In genomic region chr2:190575263-190575662, GRCh38 we compare ENCODE assay signal across 19 cellular contexts.
DNase-seq lines count a peak whose midpoint lies in the region; ATAC-seq lines count a peak whose summit lies in the region.
"Had no signal": no experiment of that assay in that cellular context is flagged by ENCODE, and none has a peak within 500 bp of the region (broad histone marks: within the 10 kb centered on the region; RNA-seq: fewer than 3 reads in every experiment).

No MANE protein-coding gene starts in this region.

- ATAC-seq in effector memory CD8-positive, alpha-beta T cell (replicated peaks) = peak; percentile 54
- no peak for ATAC-seq in GM21381 (IDR thresholded peaks at IDR 0.05; ENCODE audit: unreplicated experiment)
- ATAC-seq: HCT116 had no signal

- no peaks in the 10 kb centered on the region for H3K36me3 Mint-ChIP-seq in activated naive CD4-positive, alpha-beta T cell treated with anti-CD3 and anti-CD28 coated beads, Interleukin-2, amount 50 U/mL, for 24 hours
- H3K36me3 Mint-ChIP-seq in activated naive CD4-positive, alpha-beta T cell treated with anti-CD3 and anti-CD28 coated beads, Interleukin-2, amount 10 ng/mL, durations not matched to agents 7 days and 5 days = no peaks in the 10 kb centered on the region
- H3K36me3 Mint-ChIP-seq in effector memory CD8-positive, alpha-beta T cell (ENCODE audit: insufficient read depth) = no peaks in the 10 kb centered on the region

- no peaks in the 10 kb centered on the region for H3K36me3 ChIP-seq in rectal smooth muscle tissue (ENCODE audit: control insufficient read depth, insufficient read depth, low read length)

- peak overlapping the region; percentile 18 for H3K27ac ChIP-seq in rectal smooth muscle tissue (ENCODE audit: low read depth, low read length)

- H3K27me3 Mint-ChIP-seq in activated naive CD4-positive, alpha-beta T cell treated with anti-CD3 and anti-CD28 coated beads, Interleukin-2, amount 50 U/mL, for 24 hours = no peaks in the 10 kb centered on the region
- H3K27me3 Mint-ChIP-seq in activated naive CD4-positive, alpha-beta T cell treated with anti-CD3 and anti-CD28 coated beads, Interleukin-2, amount 10 ng/mL, durations not matched to agents 7 days and 5 days = no peaks in the 10 kb centered on the region
- H3K27me3 Mint-ChIP-seq in effector memory CD8-positive, alpha-beta T cell = no peaks in the 10 kb centered on the region

- H3K9me3 Mint-ChIP-seq in activated naive CD4-positive, alpha-beta T cell treated with anti-CD3 and anti-CD28 coated beads, Interleukin-2, amount 50 U/mL, for 24 hours = no peaks in the 10 kb centered on the region
- no peaks in the 10 kb centered on the region for H3K9me3 Mint-ChIP-seq in activated naive CD4-positive, alpha-beta T cell treated with anti-CD3 and anti-CD28 coated beads, Interleukin-2, amount 10 ng/mL, durations not matched to agents 7 days and 5 days
- no peaks in the 10 kb centered on the region for H3K9me3 Mint-ChIP-seq in effector memory CD8-positive, alpha-beta T cell

- H3K4me3 ChIP-seq in rectal smooth muscle tissue (ENCODE audit: low read length) = no peak overlapping the region

- peaks cover 22% of the 10 kb centered on the region for H3K4me1 ChIP-seq in rectal smooth muscle tissue (ENCODE audit: control insufficient read depth, insufficient read depth, low read length)

- no peaks in the 10 kb centered on the region for H3K27me3 ChIP-seq in rectal smooth muscle tissue (ENCODE audit: control insufficient read depth, insufficient read depth, low read length)

- no peak for DNase-seq in activated naive CD4-positive, alpha-beta T cell treated with anti-CD3 and anti-CD28 coated beads, Interleukin-2, amount 10 ng/mL, durations not matched to agents 7 days and 5 days
- DNase-seq in OCI-M1 (lab: John Stamatoyannopoulos, UW) (peak; percentile 53), NCI-H526 treated with DMSO at 0.1 percent for 48 hours (lab: John Stamatoyannopoulos, UW) (no peak)
- DNase-seq in effector memory CD8-positive, alpha-beta T cell = no peak
- DNase-seq in activated CD8-positive, alpha-beta memory T cell treated with anti-CD3 and anti-CD28 coated beads for 24 hours = no peak
- DNase-seq: DMS79, GOT3, Kasumi-1, MM.1S, NCI-H1092 treated with DMSO at 0.1 percent for 48 hours, NCI-H146, NCI-H2029 treated with DMSO at 0.1 percent for 48 hours, NCI-H2171, NCI-H526, SIG-M5 had no signal

- H3K4me1 Mint-ChIP-seq in activated naive CD4-positive, alpha-beta T cell treated with anti-CD3 and anti-CD28 coated beads, Interleukin-2, amount 50 U/mL, for 24 hours = peaks cover 39% of the 10 kb centered on the region
- peaks cover 30% of the 10 kb centered on the region for H3K4me1 Mint-ChIP-seq in activated naive CD4-positive, alpha-beta T cell treated with anti-CD3 and anti-CD28 coated beads, Interleukin-2, amount 10 ng/mL, durations not matched to agents 7 days and 5 days
- peaks cover 31 to 43% of the 10 kb centered on the region in 2 donors for H3K4me1 Mint-ChIP-seq in effector memory CD8-positive, alpha-beta T cell (ENCODE audit: low read depth in 2 of 2)

- CTCF ChIA-PET in activated naive CD4-positive, alpha-beta T cell treated with anti-CD3 and anti-CD28 coated beads, Interleukin-2, amount 10 ng/mL, durations not matched to agents 7 days and 5 days (lab: Charles Lee) = no interaction called here

- peak overlapping the region; percentile 52 for H3K27ac Mint-ChIP-seq in activated naive CD4-positive, alpha-beta T cell treated with anti-CD3 and anti-CD28 coated beads, Interleukin-2, amount 50 U/mL, for 24 hours
- no peak overlapping the region for H3K27ac Mint-ChIP-seq in activated naive CD4-positive, alpha-beta T cell treated with anti-CD3 and anti-CD28 coated beads, Interleukin-2, amount 10 ng/mL, durations not matched to agents 7 days and 5 days
- H3K27ac Mint-ChIP-seq in effector memory CD8-positive, alpha-beta T cell = peak overlapping the region; percentile 80 to 90

- H3K4me3 Mint-ChIP-seq in activated naive CD4-positive, alpha-beta T cell treated with anti-CD3 and anti-CD28 coated beads, Interleukin-2, amount 50 U/mL, for 24 hours = peak overlapping the region; percentile 15
- no peak overlapping the region for H3K4me3 Mint-ChIP-seq in activated naive CD4-positive, alpha-beta T cell treated with anti-CD3 and anti-CD28 coated beads, Interleukin-2, amount 10 ng/mL, durations not matched to agents 7 days and 5 days
- H3K4me3 Mint-ChIP-seq in effector memory CD8-positive, alpha-beta T cell = peak overlapping the region; percentile 33 to 43

- no peak overlapping the region for H3K9ac ChIP-seq in rectal smooth muscle tissue (ENCODE audit: low read length)
